Comparison of ENCODE assay signal across 12 cellular contexts in genomic region chr20:57627339-57627738, GRCh38. TPM values are rescaled to one million over a fixed set of nuclear protein-coding genes. Genes with fewer than 3 reads are reported as not detected.
A peak's percentile ranks its signal among the peaks of the same experiment; 100 is the strongest.
DNase-seq lines count a peak whose midpoint lies in the region; ATAC-seq and TF ChIP-seq lines count a peak whose summit lies in the region.
"Had no signal": no experiment of that assay in that cellular context is flagged by ENCODE, and none has a peak within 500 bp of the region (broad histone marks: within the 10 kb centered on the region; RNA-seq: fewer than 3 reads in every experiment).

No MANE protein-coding gene starts in this region.

- no peak overlapping the region for H3K27ac ChIP-seq in RWPE2 (ENCODE audit: poor library complexity, severe bottlenecking)
- peak overlapping the region; percentile 49 for H3K27ac ChIP-seq in layer of hippocampus (ENCODE audit: low read depth, low read length)
- H3K27ac ChIP-seq: foreskin keratinocyte had no signal

- DNase-seq in activated CD4-positive, alpha-beta T cell treated with anti-CD3 and anti-CD28 coated beads, Interleukin-2, amount 10 ng/mL, durations not matched to agents 24 days and 14 days = no peak
- no peak for DNase-seq in activated CD4-positive, alpha-beta T cell treated with anti-CD3 and anti-CD28 coated beads, Interleukin-2, amount 50 U/mL, for 1 hour
- peak; percentile 65 for DNase-seq in RWPE2 (ENCODE audit: low spot score)
- DNase-seq in stimulated activated naive B cell treated with anti-CD40 and anti-IgM and Interleukin-4, amounts not matched to agents 10 μg/mL and 1 μg/mL and 100 μg/mL, for 72 hours = no peak
- no peak for DNase-seq in NCI-H1092 treated with DMSO at 0.1 percent for 48 hours (lab: John Stamatoyannopoulos, UW)
- DNase-seq in NCI-H1417 treated with DMSO at 0.1 percent for 48 hours (lab: John Stamatoyannopoulos, UW) = no peak
- DNase-seq: NCI-H526 treated with DMSO at 0.1 percent for 48 hours had no signal

- peaks cover 5% of the 10 kb centered on the region for H3K9me3 ChIP-seq in RWPE2 (ENCODE audit: severe bottlenecking)

- peaks cover 39% of the 10 kb centered on the region for H3K4me1 Mint-ChIP-seq in activated CD4-positive, alpha-beta T cell treated with anti-CD3 and anti-CD28 coated beads, Interleukin-2, amount 10 ng/mL, durations not matched to agents 24 days and 14 days
- peaks cover 25 to 37% of the 10 kb centered on the region in 2 donors for H3K4me1 Mint-ChIP-seq in stimulated activated naive B cell treated with anti-CD40 and anti-IgM and Interleukin-4, amounts not matched to agents 10 μg/mL and 1 μg/mL and 100 μg/mL, for 72 hours

- no peak overlapping the region for H3K4me3 ChIP-seq in RWPE2 (ENCODE audit: severe bottlenecking)
- H3K4me3 ChIP-seq: A549 had no signal

- H3K27me3 Mint-ChIP-seq in activated CD4-positive, alpha-beta T cell treated with anti-CD3 and anti-CD28 coated beads, Interleukin-2, amount 10 ng/mL, durations not matched to agents 24 days and 14 days = peaks cover 32% of the 10 kb centered on the region
- H3K27me3 Mint-ChIP-seq in stimulated activated naive B cell treated with anti-CD40 and anti-IgM and Interleukin-4, amounts not matched to agents 10 μg/mL and 1 μg/mL and 100 μg/mL, for 72 hours = peaks cover 4 to 5% of the 10 kb centered on the region in 2 donors

- H3K9me3 Mint-ChIP-seq in activated CD4-positive, alpha-beta T cell treated with anti-CD3 and anti-CD28 coated beads, Interleukin-2, amount 10 ng/mL, durations not matched to agents 24 days and 14 days = peaks cover 24% of the 10 kb centered on the region
- H3K9me3 Mint-ChIP-seq in stimulated activated naive B cell treated with anti-CD40 and anti-IgM and Interleukin-4, amounts not matched to agents 10 μg/mL and 1 μg/mL and 100 μg/mL, for 72 hours = peaks cover 10 to 11% of the 10 kb centered on the region in 2 donors

- H3K4me1 ChIP-seq in RWPE2 (ENCODE audit: insufficient read depth, poor library complexity, severe bottlenecking) = peaks cover 13% of the 10 kb centered on the region

- no peak for TF ChIP-seq CTCF in RWPE2 (IDR thresholded peaks at IDR 0.05; ENCODE audit: poor library complexity, severe bottlenecking)

- no peaks in the 10 kb centered on the region for H3K36me3 ChIP-seq in RWPE2 (ENCODE audit: low read depth)

- ATAC-seq in RWPE2 (ENCODE audit: low read depth) = no peak
- no peak for ATAC-seq in stimulated activated naive B cell treated with anti-CD40 and anti-IgM and Interleukin-4, amounts not matched to agents 10 μg/mL and 1 μg/mL and 100 μg/mL, for 72 hours (replicated peaks)
- ATAC-seq in HG03565 (IDR thresholded peaks at IDR 0.05; ENCODE audit: unreplicated experiment) = no peak
- ATAC-seq: A549, foreskin keratinocyte had no signal

- H3K4me3 Mint-ChIP-seq in activated CD4-positive, alpha-beta T cell treated with anti-CD3 and anti-CD28 coated beads, Interleukin-2, amount 10 ng/mL, durations not matched to agents 24 days and 14 days = no peak overlapping the region
- H3K4me3 Mint-ChIP-seq in stimulated activated naive B cell treated with anti-CD40 and anti-IgM and Interleukin-4, amounts not matched to agents 10 μg/mL and 1 μg/mL and 100 μg/mL, for 72 hours = peak overlapping the region in 1 of 2 donors; percentile 52

- intact Hi-C loops in activated CD4-positive, alpha-beta T cell treated with anti-CD3 and anti-CD28 coated beads, Interleukin-2, amount 10 ng/mL, durations not matched to agents 24 days and 14 days (cut with micrococcal nuclease) = no loop called here

- peaks cover 13% of the 10 kb centered on the region for H3K36me3 Mint-ChIP-seq in activated CD4-positive, alpha-beta T cell treated with anti-CD3 and anti-CD28 coated beads, Interleukin-2, amount 10 ng/mL, durations not matched to agents 24 days and 14 days (ENCODE audit: low read depth)
- H3K36me3 Mint-ChIP-seq in stimulated activated naive B cell treated with anti-CD40 and anti-IgM and Interleukin-4, amounts not matched to agents 10 μg/mL and 1 μg/mL and 100 μg/mL, for 72 hours = peaks cover 8 to 35% of the 10 kb centered on the region in 2 donors

- H3K27me3 ChIP-seq in RWPE2 (ENCODE audit: insufficient read depth, poor library complexity, severe bottlenecking) (no peaks in the 10 kb centered on the region), layer of hippocampus (ENCODE audit: control insufficient read depth, insufficient read depth, low read length) (no peaks in the 10 kb centered on the region)

- H3K27ac Mint-ChIP-seq in activated CD4-positive, alpha-beta T cell treated with anti-CD3 and anti-CD28 coated beads, Interleukin-2, amount 10 ng/mL, durations not matched to agents 24 days and 14 days = peak overlapping the region; percentile 53
- H3K27ac Mint-ChIP-seq in stimulated activated naive B cell treated with anti-CD40 and anti-IgM and Interleukin-4, amounts not matched to agents 10 μg/mL and 1 μg/mL and 100 μg/mL, for 72 hours = peak overlapping the region; percentile 17

RNA-seq across cellular contexts. Expression of gene ZBP1, which starts 7.1 kb away (rescaled TPM):
- total RNA-seq in activated CD4-positive, alpha-beta T cell treated with anti-CD3 and anti-CD28 coated beads, Interleukin-2, amount 10 ng/mL, durations not matched to agents 24 days and 14 days = 0.51 and 0.62 TPM in 2 replicates
- total RNA-seq: foreskin keratinocyte, renal cortical epithelial cell had no signal
